Comparison of ENCODE assay signal across 2 cellular contexts in genomic region chr19:5152013-5152763, GRCh38.
TF ChIP-seq lines count a peak whose summit lies in the region.

No MANE protein-coding gene starts in this region.

TF ChIP-seq in SK-N-SH, 30 proteins besides CTCF, POLR2A, EP300 and RAD21 (continued from another document):
- TF ChIP-seq IRF3 (IDR thresholded peaks at IDR 0.05; ENCODE audit: low read depth, low read length) (no peak), POLR2AphosphoS5 (IDR thresholded peaks at IDR 0.05; ENCODE audit: low read depth, low read length) (no peak), MEF2A (IDR thresholded peaks at IDR 0.05; ENCODE audit: borderline replicate concordance, low read depth) (no peak), RFX5 (IDR thresholded peaks at IDR 0.05; ENCODE audit: low read length) (no peak), EZH2phosphoT487 (IDR thresholded peaks at IDR 0.05; ENCODE audit: borderline replicate concordance, low read depth) (no peak), SIN3A (IDR thresholded peaks at IDR 0.05; ENCODE audit: borderline replicate concordance, low read depth, low read length) (no peak), ELF1 (IDR thresholded peaks at IDR 0.05) (no peak), NRF1 (IDR thresholded peaks at IDR 0.05; ENCODE audit: low read depth, low read length) (no peak), GATA2 (CRISPR knock-in tag; IDR thresholded peaks at IDR 0.05) (no peak), FOSL2 (IDR thresholded peaks at IDR 0.05; ENCODE audit: borderline replicate concordance, low read depth) (no peak), USF1 (IDR thresholded peaks at IDR 0.05; ENCODE audit: borderline replicate concordance, low read depth) (no peak), TCF12 (IDR thresholded peaks at IDR 0.05) (no peak), ZBTB33 (IDR thresholded peaks at IDR 0.05; ENCODE audit: borderline replicate concordance, low read depth) (no peak), USF2 (IDR thresholded peaks at IDR 0.05; ENCODE audit: borderline replicate concordance, low read depth, low read length) (no peak), JUND (IDR thresholded peaks at IDR 0.05) (no peak), YY1 (IDR thresholded peaks at IDR 0.05; ENCODE audit: low read depth) (no peak), FOXM1 (IDR thresholded peaks at IDR 0.05; ENCODE audit: low read depth) (no peak), TEAD4 (IDR thresholded peaks at IDR 0.05; ENCODE audit: borderline replicate concordance, insufficient read depth) (no peak)

TF ChIP-seq in SK-N-SH treated with all-trans-retinoic acid at 6 μM for 48 hours, 23 proteins besides CTCF, POLR2A, EP300 and RAD21 (continued from another document):
- no peak for TF ChIP-seq ZFP30 (CRISPR knock-in tag; IDR thresholded peaks at IDR 0.05)
- no peak for TF ChIP-seq ZC3H10 (CRISPR knock-in tag; IDR thresholded peaks at IDR 0.05)
- TF ChIP-seq PATZ1 (CRISPR knock-in tag; IDR thresholded peaks at IDR 0.05; ENCODE audit: borderline replicate concordance) = no peak
- TF ChIP-seq BACH2 (CRISPR knock-in tag; IDR thresholded peaks at IDR 0.05; ENCODE audit: borderline replicate concordance) = no peak
- no peak for TF ChIP-seq ESRRG (CRISPR knock-in tag; IDR thresholded peaks at IDR 0.05)
- no peak for TF ChIP-seq OSR1 (CRISPR knock-in tag; IDR thresholded peaks at IDR 0.05)
- no peak for TF ChIP-seq TSHZ2 (CRISPR knock-in tag; IDR thresholded peaks at IDR 0.05)
- no peak for TF ChIP-seq CSRNP3 (CRISPR knock-in tag; IDR thresholded peaks at IDR 0.05)
- no peak for TF ChIP-seq ZNF8 (CRISPR knock-in tag; IDR thresholded peaks at IDR 0.05)
- TF ChIP-seq ARNTL (CRISPR knock-in tag; IDR thresholded peaks at IDR 0.05; ENCODE audit: borderline replicate concordance, low read depth) = no peak
- no peak for TF ChIP-seq PPARA (CRISPR knock-in tag; IDR thresholded peaks at IDR 0.05; ENCODE audit: borderline replicate concordance)
- no peak for TF ChIP-seq ZFP3 (CRISPR knock-in tag; IDR thresholded peaks at IDR 0.05)
- no peak for TF ChIP-seq TCF4 (CRISPR knock-in tag; IDR thresholded peaks at IDR 0.05; ENCODE audit: borderline replicate concordance)
- TF ChIP-seq SNAI2 (CRISPR knock-in tag; IDR thresholded peaks at IDR 0.05) = no peak
- TF ChIP-seq POU6F1 (CRISPR knock-in tag; IDR thresholded peaks at IDR 0.05; ENCODE audit: borderline replicate concordance, low read depth) = no peak
TF ChIP-seq in SK-N-SH treated with all-trans-retinoic acid at 6 μM for 48 hours: peak in this region for 0.
